ENCODE assay signal across 14 cellular contexts in the genomic region with DNA sequence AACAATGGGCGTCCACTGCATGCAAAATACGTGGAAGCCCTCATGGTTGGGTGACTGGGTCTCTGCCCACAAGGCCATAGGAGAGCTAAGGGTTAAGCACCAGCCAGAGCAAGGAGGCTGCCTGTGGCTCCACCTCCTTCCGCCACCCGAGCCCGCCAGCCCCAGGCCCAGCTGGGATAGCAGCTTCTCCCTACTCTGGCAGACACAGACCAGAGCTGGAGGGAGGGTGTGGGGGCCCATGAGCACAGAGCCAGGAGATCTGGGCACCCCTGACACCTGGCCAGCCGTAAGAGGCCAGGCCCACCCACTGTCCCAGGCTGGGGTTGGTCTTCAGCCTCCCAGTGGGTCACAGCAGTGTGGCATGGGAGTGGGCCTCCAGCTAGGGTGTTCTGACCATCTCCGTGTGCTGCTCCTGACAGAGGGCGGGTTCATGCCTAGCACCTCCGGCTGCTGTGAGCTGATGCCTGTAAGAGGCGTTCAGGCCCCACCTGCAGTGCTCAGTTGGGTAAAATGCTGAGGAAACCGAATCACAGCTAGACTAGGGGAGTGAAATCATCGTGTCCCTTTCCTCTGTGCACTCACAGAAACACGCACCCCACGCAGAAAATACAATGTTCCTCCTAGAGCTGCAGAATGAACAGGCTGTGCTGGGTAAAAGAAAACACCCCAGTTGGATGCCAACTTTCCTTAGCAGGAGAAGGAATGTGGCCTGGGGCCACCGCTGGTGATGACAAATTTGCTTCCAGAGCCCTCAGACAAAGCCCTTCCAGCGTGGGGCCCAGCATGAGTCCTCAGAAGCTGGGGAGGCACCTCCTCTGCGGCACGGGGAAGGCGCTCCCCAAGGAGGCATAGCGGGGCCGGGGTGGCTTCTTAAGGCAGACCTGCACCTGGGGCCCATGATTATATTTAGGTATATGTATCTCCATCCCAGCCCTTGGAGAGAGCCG. TPM values are rescaled to one million over a fixed set of nuclear protein-coding genes. Genes with fewer than 3 reads are reported as not detected.
A peak's percentile ranks its signal among the peaks of the same experiment; 100 is the strongest.
DNase-seq lines count a peak whose midpoint lies in the region; ATAC-seq and TF ChIP-seq lines count a peak whose summit lies in the region.
"Had no signal": no experiment of that assay in that cellular context is flagged by ENCODE, and none has a peak within 500 bp of the region (broad histone marks: within the 10 kb centered on the region; RNA-seq: fewer than 3 reads in every experiment).

No MANE protein-coding gene starts in this region.

- H3K27ac ChIP-seq in caudate nucleus (ENCODE audit: low read depth, low read length) (peak overlapping the region; percentile 99), suprapubic skin (peak overlapping the region; percentile 63), SJCRH30 (no peak overlapping the region)

- H3K27me3 ChIP-seq in suprapubic skin (peaks cover 3% of the 10 kb centered on the region), SJCRH30 (peaks cover 13% of the 10 kb centered on the region; the same call in 1 of the 2 replicates)

- no peak for TF ChIP-seq CTCF in suprapubic skin (IDR thresholded peaks at IDR 0.05)

- H3K36me3 ChIP-seq in suprapubic skin: no peaks in the 10 kb centered on the region
- no peaks in the 10 kb centered on the region for H3K36me3 ChIP-seq in SJCRH30

- no peak for TF ChIP-seq POLR2A in suprapubic skin (IDR thresholded peaks at IDR 0.05)

- no peak for ATAC-seq in HG03432 (IDR thresholded peaks at IDR 0.05; ENCODE audit: unreplicated experiment)
- ATAC-seq: Panc1; stimulated activated naive CD8-positive, alpha-beta T cell treated with anti-CD3 and anti-CD28 coated beads, Interleukin-15, amount 100 ng/mL, for 72 hours had no signal

- H3K9me3 ChIP-seq in suprapubic skin: no peaks in the 10 kb centered on the region
- H3K9me3 ChIP-seq in SJCRH30 (replicated peaks): no peaks in the 10 kb centered on the region

- 39% methylated on average over 15 of the region's 22 CpGs for WGBS in suprapubic skin

- DNase-seq in NCI-H510A treated with DMSO at 0.1 percent for 48 hours (lab: John Stamatoyannopoulos, UW) (peak; percentile 44), caudate nucleus (lab: John Stamatoyannopoulos, UW) (peak in 44 of 61 donors; percentile 32 to 94 (median 70)), iPS-NIHi7 (ENCODE audit: extremely low spot score) (peak; percentile 72), suprapubic skin (ENCODE audit: low spot score in 2 of 2) (no peak), SJCRH30 (no peak), GF-D8 (lab: John Stamatoyannopoulos, UW) (no peak)
- no peak for DNase-seq in stimulated activated CD4-positive, alpha-beta T cell treated with anti-CD3 and anti-CD28 coated beads, Interleukin-2, amount 100 ng/mL, for 24 hours
- DNase-seq: activated CD4-positive, alpha-beta memory T cell treated with anti-CD3 and anti-CD28 coated beads, Interleukin-2, amount 10 ng/mL, durations not matched to agents 7 days and 5 days; GDM1; Kasumi-1; stimulated activated naive CD8-positive, alpha-beta T cell treated with anti-CD3 and anti-CD28 coated beads, Interleukin-15, amount 100 ng/mL, for 72 hours had no signal

- H3K4me3 ChIP-seq in suprapubic skin (no peak overlapping the region), SJCRH30 (no peak overlapping the region)
- H3K4me3 ChIP-seq: skin epidermis had no signal

- peaks cover 15% of the 10 kb centered on the region for H3K4me1 ChIP-seq in suprapubic skin
- H3K4me1 ChIP-seq in SJCRH30: no peaks in the 10 kb centered on the region

- no peak for TF ChIP-seq EP300 in suprapubic skin (IDR thresholded peaks at IDR 0.05)

RNA-seq across cellular contexts. Expression of a gene that starts 16.5 kb away (rescaled TPM):
- total RNA-seq in suprapubic skin: 100 to 1,000 TPM; 108 to 378 (median 134) TPM
- 0.06 TPM in 1 of 2 replicates, not detected in the other for total RNA-seq in SJCRH30 (2014; rRNA removed; shearing (Covaris generic))

Comparison
In these comparisons a context has a peak if more than half of its experiments do, and no peak if none do; other contexts are left out.
1. DNase-seq: peak in NCI-H510A treated with DMSO at 0.1 percent for 48 hours (single experiment), caudate nucleus (44 of 61) and iPS-NIHi7 (single experiment); none in suprapubic skin (0 of 2), SJCRH30 (0 of 2), GF-D8 (single experiment) and stimulated activated CD4-positive, alpha-beta T cell treated with anti-CD3 and anti-CD28 coated beads, Interleukin-2, amount 100 ng/mL, for 24 hours (0 of 2).
2. RNA of a gene that starts 16.5 kb away (total RNA-seq): 108 to 378 TPM in suprapubic skin; 0.06 TPM in SJCRH30; every median in the first group is over 100 times any median in the second.